Comparison of ENCODE assay signal across 28 cellular contexts in the genomic region with DNA sequence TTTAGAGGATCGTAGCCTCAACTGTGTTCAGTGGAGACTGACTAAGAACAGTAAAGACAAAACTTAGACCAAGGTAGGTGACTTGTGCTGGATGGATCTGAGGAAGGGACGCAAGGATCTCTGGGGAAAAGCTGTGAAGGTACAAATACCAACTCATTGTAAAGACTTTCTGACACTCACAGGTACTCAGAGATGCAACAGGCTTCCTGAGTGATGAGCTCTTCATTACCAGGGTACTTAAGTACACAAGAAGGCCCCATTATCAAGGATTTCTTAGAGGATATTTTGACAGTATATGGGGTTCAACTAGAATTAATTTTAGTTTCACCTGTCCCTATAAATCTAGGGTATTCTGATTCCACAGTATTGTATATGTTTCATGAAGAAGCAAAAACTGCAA.
"Had no signal": no experiment of that assay in that cellular context is flagged by ENCODE, and none has a peak within 500 bp of the region (broad histone marks: within the 10 kb centered on the region; RNA-seq: fewer than 3 reads in every experiment).

No MANE protein-coding gene starts in this region.

- H3K4me1 ChIP-seq: gastrocnemius medialis, pancreas, prostate gland, vagina had no signal

- DNase-seq: activated CD4-positive, alpha-beta T cell treated with anti-CD3 and anti-CD28 coated beads for 1 hour; activated CD4-positive, alpha-beta T cell treated with anti-CD3 and anti-CD28 coated beads, Interleukin-2, amount 10 ng/mL, durations not matched to agents 7 days and 5 days; activated CD8-positive, alpha-beta T cell treated with anti-CD3 and anti-CD28 coated beads for 36 hours; activated naive CD8-positive, alpha-beta T cell treated with anti-CD3 and anti-CD28 coated beads, Interleukin-2, amount 50 U/mL, for 24 hours; activated T-cell treated with anti-CD3 and anti-CD28 coated beads, Interleukin-2, amount 50 U/mL, for 4 hours; amygdala; caudate nucleus; cortex of kidney; effector memory CD8-positive, alpha-beta T cell; erythroblast; gastrocnemius medialis; glutamatergic neuron; immature natural killer cell; kidney; left colon; nucleus accumbens; pancreas; retina; small intestine; stimulated activated CD4-positive, alpha-beta T cell treated with anti-CD3 and anti-CD28 coated beads, Interleukin-4, amount 100 ng/mL, for 24 hours; stimulated activated naive CD8-positive, alpha-beta T cell treated with anti-CD3 and anti-CD28 coated beads, Interleukin-15, amount 100 ng/mL, for 72 hours; substantia nigra; T1000 had no signal

- H3K9me3 ChIP-seq: gastrocnemius medialis, pancreas, prostate gland, vagina had no signal

- H3K36me3 ChIP-seq: gastrocnemius medialis, pancreas, prostate gland, vagina had no signal

- H3K27ac ChIP-seq: gastrocnemius medialis, pancreas, prostate gland, vagina had no signal

- ATAC-seq: activated CD8-positive, alpha-beta T cell treated with anti-CD3 and anti-CD28 coated beads for 36 hours; activated naive CD8-positive, alpha-beta T cell treated with anti-CD3 and anti-CD28 coated beads, Interleukin-2, amount 50 U/mL, for 24 hours; activated T-cell treated with anti-CD3 and anti-CD28 coated beads, Interleukin-2, amount 50 U/mL, for 4 hours; activated T-helper 17 cell treated with anti-CD3 and anti-CD28 coated beads, Interleukin-2, amount 50 U/mL, for 72 hours; effector memory CD8-positive, alpha-beta T cell; gastrocnemius medialis; left colon; pancreas; sciatic nerve; stimulated activated effector memory CD8-positive, alpha-beta T cell treated with anti-CD3 and anti-CD28 coated beads, Interleukin-12 subunit alpha, Interleukin-12 subunit beta, amount 100 ng/mL, for 72 hours; stimulated activated naive CD8-positive, alpha-beta T cell treated with anti-CD3 and anti-CD28 coated beads, Interleukin-15, amount 100 ng/mL, for 72 hours had no signal

- H3K4me3 ChIP-seq: gastrocnemius medialis, pancreas, prostate gland, vagina had no signal

- FAIRE-seq: kidney, small intestine had no signal

- H3K27me3 ChIP-seq: gastrocnemius medialis, vagina had no signal
